8 cellular contexts compared by ENCODE assay signal in the genomic region with DNA sequence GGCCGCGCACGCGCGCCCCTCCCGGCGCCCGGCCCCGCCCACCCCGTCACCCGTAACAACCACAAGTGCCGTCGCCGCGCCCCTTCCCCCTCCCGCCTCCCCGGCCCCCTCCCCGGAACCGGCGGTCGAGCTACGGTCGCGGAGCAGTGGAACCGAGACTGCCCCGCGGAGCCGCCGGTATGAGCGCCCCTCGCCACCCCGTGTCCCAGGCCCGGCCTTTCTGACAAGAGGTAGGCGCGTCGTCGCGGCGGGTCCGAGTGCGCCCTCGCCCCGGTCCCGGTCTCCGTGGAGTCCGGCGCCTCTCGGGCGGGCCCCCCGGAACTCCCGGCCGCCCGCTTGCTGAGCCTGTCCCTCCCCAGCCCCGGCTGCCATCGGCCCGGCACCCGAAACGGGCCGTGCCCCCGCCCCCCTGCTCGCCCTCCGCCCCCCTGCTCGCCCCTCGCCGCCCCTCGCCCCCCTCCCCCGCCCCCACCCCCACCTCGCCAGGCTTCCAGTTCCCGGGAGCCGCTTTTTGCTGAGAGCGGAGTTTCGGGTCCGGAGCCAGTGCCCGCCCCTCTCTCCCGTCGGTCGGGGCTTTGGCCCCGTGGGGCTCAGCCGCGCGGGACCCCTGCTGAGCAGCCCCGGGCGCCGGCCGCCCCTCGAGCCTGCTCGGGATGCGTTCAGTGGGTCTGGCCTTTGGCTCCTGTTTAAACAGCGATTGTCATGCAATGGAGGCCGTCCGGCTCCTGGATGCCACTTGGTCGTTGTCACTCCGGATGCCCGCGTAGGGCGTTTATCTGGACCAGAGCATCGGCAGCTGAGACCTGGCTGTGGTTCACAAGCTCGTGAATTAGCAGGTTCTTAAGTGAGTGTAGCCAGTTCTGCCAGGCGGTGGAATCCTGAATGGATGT. TPM values are rescaled to one million over a fixed set of nuclear protein-coding genes. Genes with fewer than 3 reads are reported as not detected.
DNase-seq lines count a peak whose midpoint lies in the region; ATAC-seq and TF ChIP-seq lines count a peak whose summit lies in the region.

SEC14L1 (plus strand) TSS at position 92 of the 890 bp plus-strand sequence. CDS start 2,628 bp downstream, outside the sequence.

- H3K36me3 Mint-ChIP-seq in naive thymus-derived CD4-positive, alpha-beta T cell = peaks cover 0 to 43% (median 7%) of the 10 kb centered on the region in 5 donors

- no peak for ATAC-seq in naive thymus-derived CD4-positive, alpha-beta T cell

- POLR2A ChIA-PET in activated CD8-positive, alpha-beta memory T cell treated with anti-CD3 and anti-CD28 coated beads for 36 hours (lab: Charles Lee) = interaction anchor here (1.4 to 3.1 kb wide), 5 partner anchors 12 to 52 kb away, joined by 3 to 28 read pairs (median 24); no protein-coding TSS in a partner anchor
- POLR2A ChIA-PET in naive thymus-derived CD4-positive, alpha-beta T cell (lab: Charles Lee) = interaction anchor here (0.6 to 6.8 kb wide), 11 partner anchors 10 to 404 kb away, joined by 3 to 67 read pairs (median 6); partner anchors contain the start of genes MFSD11 and SRSF2

- peaks cover 35 to 79% (median 68%) of the 10 kb centered on the region in 7 donors for H3K4me1 Mint-ChIP-seq in naive thymus-derived CD4-positive, alpha-beta T cell

- TF ChIP-seq CTCF in transverse colon (IDR thresholded peaks at IDR 0.05) = no peak

- WGBS in esophagus, 2 donors = 1% methylated on average over 46 to 96 of the region's 99 CpGs
- 2 to 14% methylated on average over 1 to 7 of the region's 99 CpGs for WGBS in transverse colon (ENCODE audit: low coverage in 1 of 2), 2 donors

- peak within 1 kb of the TSS; percentile 81 to 95 (median 94) for H3K27ac Mint-ChIP-seq in naive thymus-derived CD4-positive, alpha-beta T cell

- peak; percentile 40 for DNase-seq in HCEC 1CT
- DNase-seq in NCI-H146 treated with DMSO at 0.1 percent for 48 hours (lab: John Stamatoyannopoulos, UW; ENCODE audit: unreplicated experiment) = peak; percentile 23
- peak; percentile 12 to 47 (median 15) for DNase-seq in naive thymus-derived CD4-positive, alpha-beta T cell
- peak; percentile 42 for DNase-seq in transverse colon
- no peak for DNase-seq in germinal center (ENCODE audit: low spot score)

- intact Hi-C loops in naive thymus-derived CD4-positive, alpha-beta T cell (cut with micrococcal nuclease) = loop anchor here (1.0 to 5.0 kb wide), 9 partner anchors 13 to 414 kb away; partner anchors contain the start of genes JMJD6 (in 2 of the 2), METTL23 (in 2 of the 2) and SRSF2 (in 2 of the 2)
- intact Hi-C loops in transverse colon (cut with DNase I; ENCODE audit: low total_unique reads) = loop anchor here (5.0 kb wide), 2 partner anchors 49 to 596 kb away; no protein-coding TSS in a partner anchor

- H3K4me1 ChIP-seq in esophagus (ENCODE audit: control insufficient read depth in 2 of 2, insufficient read depth in 2 of 2, low read length in 1 of 2) (peaks cover 0 to 8% of the 10 kb centered on the region in 2 donors), transverse colon (peaks cover 5 to 40% (median 16%) of the 10 kb centered on the region in 4 donors)
- peaks cover 14 to 28% of the 10 kb centered on the region in 2 donors for H3K4me1 ChIP-seq in naive thymus-derived CD4-positive, alpha-beta T cell (ENCODE audit: control insufficient read depth in 2 of 2, insufficient read depth in 2 of 2, low read length in 2 of 2)

- CTCF ChIA-PET in activated CD8-positive, alpha-beta memory T cell treated with anti-CD3 and anti-CD28 coated beads for 36 hours (lab: Charles Lee) = interaction anchor here (0.6 to 2.1 kb wide), 6 partner anchors 33 to 62 kb away, joined by 3 to 7 read pairs (median 4); no protein-coding TSS in a partner anchor
- CTCF ChIA-PET in naive thymus-derived CD4-positive, alpha-beta T cell (lab: Charles Lee) = interaction anchor here (0.6 to 2.2 kb wide), 4 partner anchors 12 to 54 kb away, joined by 4 to 9 read pairs (median 4); no protein-coding TSS in a partner anchor

- H3K9me3 Mint-ChIP-seq in naive thymus-derived CD4-positive, alpha-beta T cell = peaks cover 0 to 19% (median 5%) of the 10 kb centered on the region in 11 donors

- TF ChIP-seq POLR2A in transverse colon (IDR thresholded peaks at IDR 0.05) = no peak

- H3K4me3 Mint-ChIP-seq in naive thymus-derived CD4-positive, alpha-beta T cell = peak within 1 kb of the TSS; percentile 87 to 94 (median 90)

- H3K4me3 ChIP-seq in GM08714 (ENCODE audit: low read length) = peak within 1 kb of the TSS; percentile 87
- H3K4me3 ChIP-seq in esophagus (ENCODE audit: low read depth in 1 of 2, low read length in 2 of 2) = peak within 1 kb of the TSS; percentile 54 to 85
- H3K4me3 ChIP-seq in naive thymus-derived CD4-positive, alpha-beta T cell (ENCODE audit: low read length) = peak within 1 kb of the TSS; percentile 77
- peak within 1 kb of the TSS; percentile 86 to 99 (median 94) for H3K4me3 ChIP-seq in transverse colon

- in situ Hi-C loops in transverse colon (cut with MboI; ENCODE audit: low pct_ligation_motif_present in 1 of 4, low pct_unique_long_range_greater_than_20kb in 1 of 4, low sequenced_read_pairs in 3 of 4) = no loop called here

- H3K27ac ChIP-seq in esophagus (ENCODE audit: low read depth in 2 of 2, low read length in 1 of 2) (peak within 1 kb of the TSS; percentile 86 to 98), transverse colon (peak within 1 kb of the TSS; percentile 94 to 99 (median 95))
- peak within 1 kb of the TSS; percentile 92 for H3K27ac ChIP-seq in naive thymus-derived CD4-positive, alpha-beta T cell (ENCODE audit: low read depth, low read length)

- TF ChIP-seq EP300 in transverse colon (IDR thresholded peaks at IDR 0.05; ENCODE audit: low read depth) = no peak

- no peaks in the 10 kb centered on the region for H3K27me3 Mint-ChIP-seq in naive thymus-derived CD4-positive, alpha-beta T cell

- H3K36me3 ChIP-seq in esophagus (ENCODE audit: control insufficient read depth in 2 of 2, insufficient read depth in 2 of 2, low read length in 1 of 2) (no peaks in the 10 kb centered on the region), transverse colon (no peaks in the 10 kb centered on the region)
- H3K36me3 ChIP-seq in naive thymus-derived CD4-positive, alpha-beta T cell (ENCODE audit: control insufficient read depth in 2 of 3, insufficient read depth in 3 of 3, low read length in 3 of 3) = peaks cover 0 to 9% (median 0%) of the 10 kb centered on the region in 3 experiments

- H3K9me3 ChIP-seq in esophagus (ENCODE audit: control insufficient read depth in 2 of 2, insufficient read depth in 1 of 2, low read depth in 1 of 2, low read length in 1 of 2) = no peaks in the 10 kb centered on the region
- no peaks in the 10 kb centered on the region for H3K9me3 ChIP-seq in naive thymus-derived CD4-positive, alpha-beta T cell (ENCODE audit: control insufficient read depth in 2 of 3, low read length in 3 of 3)
- H3K9me3 ChIP-seq in transverse colon = no peaks in the 10 kb centered on the region

- H3K27me3 ChIP-seq in esophagus (ENCODE audit: control insufficient read depth in 1 of 2, insufficient read depth in 2 of 2, low read length in 2 of 2) = no peaks in the 10 kb centered on the region
- no peaks in the 10 kb centered on the region for H3K27me3 ChIP-seq in naive thymus-derived CD4-positive, alpha-beta T cell (ENCODE audit: control insufficient read depth in 2 of 2, insufficient read depth in 2 of 2, low read length in 2 of 2)
- no peaks in the 10 kb centered on the region for H3K27me3 ChIP-seq in transverse colon

RNA-seq across cellular contexts. Expression of gene SEC14L1, which starts in this region (rescaled TPM):
- 10 to 100 TPM; 66.1 to 73.4 TPM for total RNA-seq in activated CD8-positive, alpha-beta memory T cell treated with anti-CD3 and anti-CD28 coated beads for 36 hours
- 10 to 100 TPM; 15.5 to 49.5 TPM for polyA plus RNA-seq in esophagus
- 100 to 1,000 TPM in 1 of 5 experiments, 10 to 100 TPM in 4; 25.0 to 103 (median 77.3) TPM for total RNA-seq in naive thymus-derived CD4-positive, alpha-beta T cell
- 1 to 10 TPM; 7.0 to 10.0 TPM for polyA plus RNA-seq in naive thymus-derived CD4-positive, alpha-beta T cell
- total RNA-seq in transverse colon = 10 to 100 TPM; 16.8 to 34.6 (median 23.8) TPM
